In genomic region chr15:52021892-52022540, GRCh38 we compare ENCODE assay signal across 10 cellular contexts. TPM values are rescaled to one million over a fixed set of nuclear protein-coding genes. Genes with fewer than 3 reads are reported as not detected.
A peak's percentile ranks its signal among the peaks of the same experiment; 100 is the strongest.
DNase-seq lines count a peak whose midpoint lies in the region; ATAC-seq and TF ChIP-seq lines count a peak whose summit lies in the region.
"Had no signal": no experiment of that assay in that cellular context is flagged by ENCODE, and none has a peak within 500 bp of the region (broad histone marks: within the 10 kb centered on the region; RNA-seq: fewer than 3 reads in every experiment).

No MANE protein-coding gene starts in this region.

- 42 to 50% methylated on average over 8 to 10 of the region's 10 CpGs for WGBS in esophagus squamous epithelium, 2 donors

- H3K27me3 ChIP-seq in Panc1 (ENCODE audit: control insufficient read depth, insufficient read depth, low read length) (no peaks in the 10 kb centered on the region), esophagus squamous epithelium (no peaks in the 10 kb centered on the region), gastrocnemius medialis (no peaks in the 10 kb centered on the region)

- CTCF ChIA-PET in Panc1 (lab: Charles Lee), result no interaction called here

- no TSS peak for BruUV-seq in Panc1 (replicated peaks; lab: Mats Ljungman, UMichigan)

- TF ChIP-seq CTCF in Panc1 (IDR thresholded peaks at IDR 0.05) (no peak), esophagus squamous epithelium (IDR thresholded peaks at IDR 0.05) (no peak), gastrocnemius medialis (IDR thresholded peaks at IDR 0.05 in 4 of 5, conservative IDR thresholded peaks at IDR 0.05 in 1 of 5) (no peak)

- no peak for TF ChIP-seq POLR2A in esophagus squamous epithelium (IDR thresholded peaks at IDR 0.05)
- TF ChIP-seq POLR2A in gastrocnemius medialis (IDR thresholded peaks at IDR 0.05), result no peak

- H3K27ac ChIP-seq in Panc1 (ENCODE audit: low read length) (peak overlapping the region; percentile 94), esophagus squamous epithelium (peak overlapping the region; percentile 91 to 100 (median 96)), gastrocnemius medialis (peak overlapping the region; percentile 92 to 99 (median 97))

- no peak for DNase-seq in Panc1 (ENCODE audit: low read depth, low spot score)
- DNase-seq in esophagus squamous epithelium (lab: John Stamatoyannopoulos, UW), result no peak
- DNase-seq in gastrocnemius medialis, result no peak
- DNase-seq in activated naive CD4-positive, alpha-beta T cell (lab: John Stamatoyannopoulos, UW), result no peak
- DNase-seq in NCI-H1092 (lab: John Stamatoyannopoulos, UW), result no peak
- DNase-seq: effector CD4-positive, alpha-beta T cell; T-helper 1 cell had no signal

- H3K36me3 ChIP-seq in Panc1 (ENCODE audit: control insufficient read depth, insufficient read depth, low read length), result no peaks in the 10 kb centered on the region; the same call in 1 of the 2 replicates
- no peaks in the 10 kb centered on the region for H3K36me3 ChIP-seq in esophagus squamous epithelium
- no peaks in the 10 kb centered on the region for H3K36me3 ChIP-seq in gastrocnemius medialis

- POLR2A ChIA-PET in Panc1 (lab: Charles Lee), result no interaction called here

- H3K9me3 ChIP-seq in Panc1 (ENCODE audit: control insufficient read depth, insufficient read depth, low read depth, low read length) (no peaks in the 10 kb centered on the region), esophagus squamous epithelium (no peaks in the 10 kb centered on the region), gastrocnemius medialis (no peaks in the 10 kb centered on the region)

- H3K4me1 ChIP-seq in Panc1 (ENCODE audit: control insufficient read depth, insufficient read depth, low read length) (peaks cover 10% of the 10 kb centered on the region), esophagus squamous epithelium (peaks cover 4 to 73% (median 15%) of the 10 kb centered on the region in 3 donors), gastrocnemius medialis (peaks cover 34 to 36% of the 10 kb centered on the region in 2 donors)

- H3K4me3 ChIP-seq in GM08714 (ENCODE audit: low read length) (peak overlapping the region; percentile 48; the same call in 1 of the 2 replicates), Panc1 (ENCODE audit: low read depth in 2 of 2, low read length in 2 of 2) (peak overlapping the region; percentile 77 to 95), esophagus squamous epithelium (peak overlapping the region; percentile 49 to 88 (median 72)), gastrocnemius medialis (peak overlapping the region; percentile 2 to 74 (median 38))

- in situ Hi-C loops in Panc1 (cut with HindIII; ENCODE audit: low pct_unique_long_range_greater_than_20kb, low sequenced_read_pairs) (no loop called here), gastrocnemius medialis (cut with MboI; ENCODE audit: low sequenced_read_pairs in 4 of 4) (no loop called here)

- intact Hi-C loops in Panc1 (cut with micrococcal nuclease; ENCODE audit: unreplicated experiment) (no loop called here), esophagus squamous epithelium (cut with DNase I) (no loop called here), gastrocnemius medialis (cut with DNase I; ENCODE audit: low total_unique reads) (no loop called here)

- ATAC-seq in Panc1 (no peak), gastrocnemius medialis (no peak), HG03025 (IDR thresholded peaks at IDR 0.05; ENCODE audit: low FRiP score, unreplicated experiment) (no peak), GM18867 (IDR thresholded peaks at IDR 0.05; ENCODE audit: unreplicated experiment) (no peak)

RNA-seq across cellular contexts. Expression of gene MAPK6, which starts 3.0 kb away (rescaled TPM):
- total RNA-seq in Panc1 (2021; ENCODE audit: unreplicated experiment) (66.6 TPM), esophagus squamous epithelium (100 to 1,000 TPM in 1 of 4 donors, 10 to 100 TPM in 3; 53.8 to 162 (median 69.2) TPM), gastrocnemius medialis (10 to 100 TPM; 47.6 to 84.4 (median 56.4) TPM)
- polyA plus RNA-seq in Panc1 (2012; ENCODE audit: insufficient read length), result 30.3 TPM

RNA-seq across cellular contexts. Expression of gene LEO1, which starts 50.4 kb away (rescaled TPM):
- total RNA-seq in Panc1 (2021; ENCODE audit: unreplicated experiment) (30.1 TPM), esophagus squamous epithelium (10 to 100 TPM; 23.5 to 38.3 (median 32.4) TPM), gastrocnemius medialis (10 to 100 TPM in 3 of 4 donors, 1 to 10 TPM in 1; 6.7 to 14.8 (median 11.7) TPM)
- 21.1 TPM for polyA plus RNA-seq in Panc1 (2012; ENCODE audit: insufficient read length)
